27 cellular contexts compared by ENCODE assay signal in the genomic region with DNA sequence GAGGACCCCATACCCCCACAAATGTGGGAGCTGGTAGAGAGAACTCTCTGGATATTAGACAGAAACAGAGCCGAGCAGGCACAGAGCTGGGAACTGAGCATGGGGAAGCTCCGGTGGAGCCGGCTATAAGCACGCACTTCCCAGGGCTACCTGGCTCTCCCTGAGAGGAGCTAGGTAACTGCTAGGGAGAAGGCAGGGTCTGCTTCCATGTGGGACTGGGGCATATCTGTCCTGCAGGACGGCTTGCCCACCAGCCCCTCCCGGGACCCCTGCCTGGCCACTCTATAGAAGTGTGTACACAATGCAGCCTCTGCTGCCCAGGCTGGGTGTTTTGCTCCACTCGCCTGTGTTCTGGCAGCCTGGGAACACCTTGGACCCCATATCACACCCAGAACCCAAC.
"Had no signal": no experiment of that assay in that cellular context is flagged by ENCODE, and none has a peak within 500 bp of the region (broad histone marks: within the 10 kb centered on the region; RNA-seq: fewer than 3 reads in every experiment).

No MANE protein-coding gene starts in this region.

- H3K27me3 ChIP-seq: ovary, right lobe of liver, sigmoid colon, stomach, thyroid gland, tibial nerve, vagina had no signal

- H3K36me3 Mint-ChIP-seq: naive thymus-derived CD8-positive, alpha-beta T cell; stimulated activated effector memory CD8-positive, alpha-beta T cell treated with anti-CD3 and anti-CD28 coated beads, Interleukin-12 subunit alpha, Interleukin-12 subunit beta, amount 100 ng/mL, for 72 hours; stimulated activated naive B cell treated with anti-CD40 and anti-IgM and Interleukin-4, amounts not matched to agents 10 μg/mL and 1 μg/mL and 100 μg/mL, for 72 hours; type B pancreatic cell had no signal

- H3K4me1 Mint-ChIP-seq: naive thymus-derived CD8-positive, alpha-beta T cell; nephron progenitor cell; neural crest cell; stimulated activated effector memory CD8-positive, alpha-beta T cell treated with anti-CD3 and anti-CD28 coated beads, Interleukin-12 subunit alpha, Interleukin-12 subunit beta, amount 100 ng/mL, for 72 hours; stimulated activated naive B cell treated with anti-CD40 and anti-IgM and Interleukin-4, amounts not matched to agents 10 μg/mL and 1 μg/mL and 100 μg/mL, for 72 hours had no signal

- H3K9me3 ChIP-seq: ovary, psoas muscle, right lobe of liver, thoracic aorta, thyroid gland, vagina had no signal

- H3K27ac Mint-ChIP-seq: naive thymus-derived CD8-positive, alpha-beta T cell; natural killer cell treated with Interleukin-12 subunit alpha and Interleukin-12 subunit beta and Interleukin-15 and Interleukin-18, amount 100 ng/mL, for 72 hours; nephron progenitor cell; progenitor cell of endocrine pancreas; stimulated activated effector memory CD8-positive, alpha-beta T cell treated with anti-CD3 and anti-CD28 coated beads, Interleukin-12 subunit alpha, Interleukin-12 subunit beta, amount 100 ng/mL, for 72 hours; stimulated activated naive B cell treated with anti-CD40 and anti-IgM and Interleukin-4, amounts not matched to agents 10 μg/mL and 1 μg/mL and 100 μg/mL, for 72 hours; stimulated activated naive CD8-positive, alpha-beta T cell treated with anti-CD3 and anti-CD28 coated beads, Interleukin-15, Interleukin-2, amounts not matched to agents 100 ng/mL and 50 ng/mL, for 24 hours; type B pancreatic cell had no signal

- DNase-seq: naive thymus-derived CD8-positive, alpha-beta T cell; nephron progenitor cell; occipital lobe; ovary; psoas muscle; right cardiac atrium; right lobe of liver; sigmoid colon; small intestine; stimulated activated CD4-positive, alpha-beta T cell treated with anti-CD3 and anti-CD28 coated beads, Interleukin-15, amount 100 ng/mL, for 24 hours; stimulated activated CD4-positive, alpha-beta T cell treated with anti-CD3 and anti-CD28 coated beads, Interleukin-2, amount 100 ng/mL, for 24 hours; stimulated activated CD4-positive, alpha-beta T cell treated with anti-CD3 and anti-CD28 coated beads, Interleukin-2, amount 100 ng/mL, for 48 hours; stimulated activated CD4-positive, alpha-beta T cell treated with anti-CD3 and anti-CD28 coated beads, Interleukin-4, amount 100 ng/mL, for 24 hours; stimulated activated naive B cell treated with anti-CD40 and anti-IgM and Interleukin-4, amounts not matched to agents 10 μg/mL and 1 μg/mL and 100 μg/mL, for 72 hours; stimulated activated naive CD4-positive, alpha-beta T cell treated with Interleukin-2 at 50 U/mL for 16 hours; stomach; thyroid gland had no signal

- H3K9me3 Mint-ChIP-seq: nephron progenitor cell had no signal

- H3K4me1 ChIP-seq: parathyroid adenoma, psoas muscle, right lobe of liver, sigmoid colon, stomach, thyroid gland, tibial nerve, vagina had no signal

- H3K4me3 Mint-ChIP-seq: naive thymus-derived CD8-positive, alpha-beta T cell; natural killer cell treated with Interleukin-12 subunit alpha and Interleukin-12 subunit beta and Interleukin-15 and Interleukin-18, amount 100 ng/mL, for 72 hours; nephron progenitor cell; neural crest cell; stimulated activated effector memory CD8-positive, alpha-beta T cell treated with anti-CD3 and anti-CD28 coated beads, Interleukin-12 subunit alpha, Interleukin-12 subunit beta, amount 100 ng/mL, for 72 hours; stimulated activated naive B cell treated with anti-CD40 and anti-IgM and Interleukin-4, amounts not matched to agents 10 μg/mL and 1 μg/mL and 100 μg/mL, for 72 hours; stimulated activated naive CD8-positive, alpha-beta T cell treated with anti-CD3 and anti-CD28 coated beads, Interleukin-15, Interleukin-2, amounts not matched to agents 100 ng/mL and 50 ng/mL, for 24 hours; type B pancreatic cell had no signal

- H2AFZ ChIP-seq: parathyroid adenoma had no signal

- H3K9ac ChIP-seq: parathyroid adenoma had no signal

- H3K4me3 ChIP-seq: ovary, psoas muscle, right lobe of liver, sigmoid colon, stomach, thoracic aorta, thyroid gland, tibial nerve, vagina had no signal

- H3K27ac ChIP-seq: ovary, parathyroid adenoma, psoas muscle, right lobe of liver, sigmoid colon, stomach, thoracic aorta, thyroid gland, tibial nerve, vagina had no signal

- ATAC-seq: naive thymus-derived CD8-positive, alpha-beta T cell; psoas muscle; stimulated activated effector memory CD8-positive, alpha-beta T cell treated with anti-CD3 and anti-CD28 coated beads, Interleukin-12 subunit alpha, Interleukin-12 subunit beta, amount 100 ng/mL, for 72 hours; stimulated activated naive B cell treated with anti-CD40 and anti-IgM and Interleukin-4, amounts not matched to agents 10 μg/mL and 1 μg/mL and 100 μg/mL, for 72 hours had no signal

- H3K27me3 Mint-ChIP-seq: naive thymus-derived CD8-positive, alpha-beta T cell; natural killer cell treated with Interleukin-12 subunit alpha and Interleukin-12 subunit beta and Interleukin-15 and Interleukin-18, amount 100 ng/mL, for 72 hours; progenitor cell of endocrine pancreas; stimulated activated naive B cell treated with anti-CD40 and anti-IgM and Interleukin-4, amounts not matched to agents 10 μg/mL and 1 μg/mL and 100 μg/mL, for 72 hours; stimulated activated naive CD8-positive, alpha-beta T cell treated with anti-CD3 and anti-CD28 coated beads, Interleukin-15, Interleukin-2, amounts not matched to agents 100 ng/mL and 50 ng/mL, for 24 hours; type B pancreatic cell had no signal

- H3K36me3 ChIP-seq: ovary, right lobe of liver, sigmoid colon, stomach, thoracic aorta, thyroid gland, tibial nerve, vagina had no signal
